Comparison of ENCODE assay signal across 17 cellular contexts in genomic region chr22:31077681-31078080, GRCh38. TPM values are rescaled to one million over a fixed set of nuclear protein-coding genes. Genes with fewer than 3 reads are reported as not detected.
DNase-seq lines count a peak whose midpoint lies in the region; ATAC-seq and TF ChIP-seq lines count a peak whose summit lies in the region.
"Had no signal": no experiment of that assay in that cellular context is flagged by ENCODE, and none has a peak within 500 bp of the region (broad histone marks: within the 10 kb centered on the region; RNA-seq: fewer than 3 reads in every experiment).

No MANE protein-coding gene starts in this region.

- BruUV-seq in Caco-2 (replicated peaks; lab: Mats Ljungman, UMichigan), result no TSS peak

- no peak overlapping the region for H3K4me3 ChIP-seq in Caco-2 (ENCODE audit: low read depth, low read length)
- H3K4me3 ChIP-seq in ascending aorta, result no peak overlapping the region
- H3K4me3 ChIP-seq in neuronal stem cell (ENCODE audit: low read length in 2 of 2), result no peak overlapping the region
- H3K4me3 ChIP-seq: GM12878, HAP-1 had no signal

- H3K4me1 ChIP-seq in Caco-2 (peaks cover 31% of the 10 kb centered on the region), ascending aorta (peaks cover 4 to 8% of the 10 kb centered on the region in 2 donors), neuronal stem cell (ENCODE audit: control insufficient read depth in 2 of 2, insufficient read depth in 1 of 2, low read depth in 1 of 2, low read length in 2 of 2) (peaks cover 8 to 15% of the 10 kb centered on the region in 2 donors)
- H3K4me1 ChIP-seq: BE2C had no signal

- intact Hi-C loops in Caco-2 (cut with micrococcal nuclease; ENCODE audit: unreplicated experiment), result no loop called here
- intact Hi-C loops in ascending aorta (cut with DNase I), result no loop called here

- WGBS in neuronal stem cell (ENCODE audit: extremely low coverage in 2 of 2, insufficient read length in 2 of 2, insufficient replicate concordance in 1 of 2), 2 donors, result no CpG with 5 or more reads among the region's 6 CpGs

- no peak overlapping the region for H3K18ac ChIP-seq in neuronal stem cell (ENCODE audit: low read length)

- peak overlapping the region; percentile 38 to 57 for H3K27ac ChIP-seq in ascending aorta
- H3K27ac ChIP-seq in neuronal stem cell (replicated peaks; ENCODE audit: low read length), result no peak overlapping the region
- H3K27ac ChIP-seq: HL-60 had no signal

- no peak overlapping the region for H4K8ac ChIP-seq in neuronal stem cell (ENCODE audit: low read depth, low read length)

- H3K23ac ChIP-seq in neuronal stem cell (ENCODE audit: low read depth, low read length, poor library complexity), result no peak overlapping the region

- H3K36me3 ChIP-seq in Caco-2 (ENCODE audit: control insufficient read depth, insufficient read depth, low read length) (no peaks in the 10 kb centered on the region; the same call in 1 of the 2 replicates), ascending aorta (no peaks in the 10 kb centered on the region), neuronal stem cell (replicated peaks in 1 of 2; ENCODE audit: control insufficient read depth in 2 of 2, insufficient read depth in 2 of 2, low read length in 2 of 2) (no peaks in the 10 kb centered on the region)
- H3K36me3 ChIP-seq: BE2C, HAP-1 had no signal

- ATAC-seq in GM18517 (IDR thresholded peaks at IDR 0.05; ENCODE audit: unreplicated experiment) (no peak), HG03196 (IDR thresholded peaks at IDR 0.05; ENCODE audit: unreplicated experiment) (no peak)
- no peak for ATAC-seq in activated T-cell treated with anti-CD3 and anti-CD28 coated beads, Interleukin-2, amount 50 U/mL, for 4 hours
- ATAC-seq: GM12878 had no signal

- no peak overlapping the region for H2BK15ac ChIP-seq in neuronal stem cell (ENCODE audit: low read length)

- H3K4me3 Mint-ChIP-seq in Caco-2 (ENCODE audit: unreplicated experiment), result no peak overlapping the region
- no peak overlapping the region for H3K4me3 Mint-ChIP-seq in activated T-cell treated with anti-CD3 and anti-CD28 coated beads, Interleukin-2, amount 50 U/mL, for 4 hours

- H3K27me3 Mint-ChIP-seq in Caco-2 (ENCODE audit: insufficient read depth, unreplicated experiment), result no peaks in the 10 kb centered on the region
- no peaks in the 10 kb centered on the region for H3K27me3 Mint-ChIP-seq in activated T-cell treated with anti-CD3 and anti-CD28 coated beads, Interleukin-2, amount 50 U/mL, for 4 hours (ENCODE audit: low read depth)
- H3K27me3 Mint-ChIP-seq: CD8-positive, alpha-beta memory T cell had no signal

- CTCF ChIA-PET in Caco-2 (lab: Charles Lee), result no interaction called here

- no peak overlapping the region for H3K4ac ChIP-seq in neuronal stem cell (ENCODE audit: low read length)

- H3K9ac ChIP-seq in neuronal stem cell (ENCODE audit: low read depth, low read length, poor library complexity), result no peak overlapping the region

- peak overlapping the region; percentile 31 for H2AK5ac ChIP-seq in neuronal stem cell (ENCODE audit: low read depth, low read length)

- H3K4me2 ChIP-seq in neuronal stem cell (ENCODE audit: insufficient read depth, low read length, poor library complexity, severe bottlenecking), result no peak overlapping the region

- no peak overlapping the region for H2BK5ac ChIP-seq in neuronal stem cell (ENCODE audit: low read length)

- H3K27me3 ChIP-seq in Caco-2 (replicated peaks; ENCODE audit: control insufficient read depth, insufficient read depth, low read length), result no peaks in the 10 kb centered on the region
- H3K27me3 ChIP-seq in ascending aorta, result no peaks in the 10 kb centered on the region
- H3K27me3 ChIP-seq in neuronal stem cell (ENCODE audit: control insufficient read depth in 3 of 3, insufficient read depth in 3 of 3, low read depth in 1 of 3, low read length in 3 of 3), result no peaks in the 10 kb centered on the region
- H3K27me3 ChIP-seq: BE2C had no signal

- peak overlapping the region; percentile 85 for H3K27ac Mint-ChIP-seq in Caco-2 (ENCODE audit: unreplicated experiment)
- H3K27ac Mint-ChIP-seq: CD4-positive, CD25-positive, alpha-beta regulatory T cell had no signal

- H3K14ac ChIP-seq in neuronal stem cell (ENCODE audit: low read length), result peak overlapping the region; percentile 31

- H2BK120ac ChIP-seq in neuronal stem cell (ENCODE audit: low read depth, low read length), result no peak overlapping the region

- peaks cover 25% of the 10 kb centered on the region for H3K4me1 Mint-ChIP-seq in Caco-2 (ENCODE audit: low read depth, unreplicated experiment)
- peaks cover 21% of the 10 kb centered on the region for H3K4me1 Mint-ChIP-seq in activated T-cell treated with anti-CD3 and anti-CD28 coated beads, Interleukin-2, amount 50 U/mL, for 4 hours (ENCODE audit: low read depth)

- no peak overlapping the region for H4K91ac ChIP-seq in neuronal stem cell (ENCODE audit: low read depth, low read length, poor library complexity)

- peaks cover 30% of the 10 kb centered on the region for H3K36me3 Mint-ChIP-seq in Caco-2 (ENCODE audit: insufficient read depth, unreplicated experiment)
- no peaks in the 10 kb centered on the region for H3K36me3 Mint-ChIP-seq in activated T-cell treated with anti-CD3 and anti-CD28 coated beads, Interleukin-2, amount 50 U/mL, for 4 hours (ENCODE audit: insufficient read depth)
- H3K36me3 Mint-ChIP-seq: CD4-positive, CD25-positive, alpha-beta regulatory T cell; CD8-positive, alpha-beta memory T cell had no signal

- no peaks in the 10 kb centered on the region for H3K9me3 Mint-ChIP-seq in Caco-2 (ENCODE audit: unreplicated experiment)
- no peaks in the 10 kb centered on the region for H3K9me3 Mint-ChIP-seq in activated T-cell treated with anti-CD3 and anti-CD28 coated beads, Interleukin-2, amount 50 U/mL, for 4 hours
- H3K9me3 Mint-ChIP-seq: CD4-positive, CD25-positive, alpha-beta regulatory T cell had no signal

- DNase-seq in Caco-2 (no peak), DMS53 (lab: John Stamatoyannopoulos, UW) (peak; percentile 57), ascending aorta (ENCODE audit: low spot score in 2 of 2) (no peak), neuronal stem cell (ENCODE audit: low spot score) (no peak), KG1 (lab: John Stamatoyannopoulos, UW) (no peak)
- DNase-seq in activated T-cell treated with anti-CD3 and anti-CD28 coated beads, Interleukin-2, amount 50 U/mL, for 4 hours, result no peak
- DNase-seq: BE2C; C1 segment of cervical spinal cord; CD4-positive, CD25-positive, alpha-beta regulatory T cell; CD8-positive, alpha-beta memory T cell; COR-L47; DND-41 had no signal

- no peaks in the 10 kb centered on the region for H3K79me1 ChIP-seq in neuronal stem cell (ENCODE audit: low read depth, low read length)

- TF ChIP-seq CTCF in Caco-2 (IDR thresholded peaks at IDR 0.05; ENCODE audit: insufficient read depth in 1 of 2, low read depth in 1 of 2, low read length in 1 of 2, severe bottlenecking in 1 of 2, unreplicated experiment in 1 of 2) (no peak), ascending aorta (IDR thresholded peaks at IDR 0.05) (no peak)

- no peak overlapping the region for H2AFZ ChIP-seq in neuronal stem cell (ENCODE audit: low read length)

- H2BK12ac ChIP-seq in neuronal stem cell (ENCODE audit: low read length), result no peak overlapping the region

- POLR2A ChIA-PET in Caco-2 (lab: Charles Lee), result no interaction called here

- no peaks in the 10 kb centered on the region for H3K9me3 ChIP-seq in Caco-2
- no peaks in the 10 kb centered on the region for H3K9me3 ChIP-seq in ascending aorta
- no peaks in the 10 kb centered on the region for H3K9me3 ChIP-seq in neuronal stem cell (replicated peaks in 1 of 2; ENCODE audit: control insufficient read depth in 2 of 2, insufficient read depth in 1 of 2, low read depth in 1 of 2, low read length in 2 of 2)
- H3K9me3 ChIP-seq: BE2C, HAP-1 had no signal

RNA-seq across cellular contexts. Expression of gene SMTN, which starts 3.4 kb away (rescaled TPM):
- total RNA-seq in Caco-2 (2022), result 69.8 and 71.0 TPM in 2 replicates
- 671 TPM for total RNA-seq in ascending aorta
- polyA plus RNA-seq in neuronal stem cell (2013, experiment 1 of 2), result 25.4 TPM
- 25.4 TPM for polyA plus RNA-seq in neuronal stem cell (2013, experiment 2 of 2)
- 10 to 100 TPM in 1 of 3 donors, 1 to 10 TPM in 2; 8.9 to 10.4 (median 9.4) TPM for total RNA-seq in activated T-cell treated with anti-CD3 and anti-CD28 coated beads, Interleukin-2, amount 50 U/mL, for 4 hours

RNA-seq across cellular contexts. Expression of gene SELENOM, which starts 29.7 kb away (rescaled TPM):
- total RNA-seq in Caco-2 (2022) (1.3 and 2.0 TPM in 2 replicates), ascending aorta (1,262 TPM)
- polyA plus RNA-seq in neuronal stem cell (2013, experiment 1 of 2), result 44.6 TPM
- polyA plus RNA-seq in neuronal stem cell (2013, experiment 2 of 2), result 40.6 TPM
- 10 to 100 TPM in 2 of 3 donors, 1 to 10 TPM in 1; 8.1 to 19.2 (median 12.1) TPM for total RNA-seq in activated T-cell treated with anti-CD3 and anti-CD28 coated beads, Interleukin-2, amount 50 U/mL, for 4 hours

RNA-seq across cellular contexts. Expression of gene INPP5J, which starts 45.1 kb away (rescaled TPM):
- total RNA-seq in Caco-2 (2022), result 6.8 and 7.8 TPM in 2 replicates
- total RNA-seq in ascending aorta, result 1.3 TPM
- polyA plus RNA-seq in neuronal stem cell (2013, experiment 1 of 2), result 4.8 TPM
- polyA plus RNA-seq in neuronal stem cell (2013, experiment 2 of 2), result 4.6 TPM
- total RNA-seq in activated T-cell treated with anti-CD3 and anti-CD28 coated beads, Interleukin-2, amount 50 U/mL, for 4 hours, result under 1 TPM in 2 of 3 donors, not detected in 1; 0.16 to 0.21 TPM
- total RNA-seq: CD4-positive, CD25-positive, alpha-beta regulatory T cell had no signal
- polyA plus RNA-seq: CD8-positive, alpha-beta memory T cell had no signal

Comparison
In these comparisons a context has a peak if more than half of its experiments do, and no peak if none do; other contexts are left out.
1. RNA of gene SELENOM, which starts 29.7 kb away (total RNA-seq): 1,262 TPM in ascending aorta (single experiment); 8.1 to 19.2 TPM in activated T-cell treated with anti-CD3 and anti-CD28 coated beads, Interleukin-2, amount 50 U/mL, for 4 hours and 1.3 to 2.0 TPM in Caco-2; every median in the first group is over 10 times any median in the second.